ENCODE assay signal across 1 cellular context in genomic region chr5:57450991-57451876, GRCh38.
TF ChIP-seq lines count a peak whose summit lies in the region.

No MANE protein-coding gene starts in this region.

TF ChIP-seq in GM23338, 12 proteins besides CTCF, POLR2A, EP300 and RAD21 (continued from another document):
- no peak for TF ChIP-seq ZNF462 (CRISPR knock-in tag; IDR thresholded peaks at IDR 0.05)
- TF ChIP-seq ZNF331 (CRISPR knock-in tag; IDR thresholded peaks at IDR 0.05; ENCODE audit: low read depth), result no peak
- no peak for TF ChIP-seq STAT1 (IDR thresholded peaks at IDR 0.05; ENCODE audit: unreplicated experiment)
- TF ChIP-seq EZH2 (IDR thresholded peaks at IDR 0.05; ENCODE audit: low read depth, unreplicated experiment), result no peak
- no peak for TF ChIP-seq ZNF114 (CRISPR knock-in tag; IDR thresholded peaks at IDR 0.05)
- TF ChIP-seq EZH2phosphoT487 (IDR thresholded peaks at IDR 0.05; ENCODE audit: unreplicated experiment), result no peak
